20 cellular contexts compared by ENCODE assay signal in the genomic region with DNA sequence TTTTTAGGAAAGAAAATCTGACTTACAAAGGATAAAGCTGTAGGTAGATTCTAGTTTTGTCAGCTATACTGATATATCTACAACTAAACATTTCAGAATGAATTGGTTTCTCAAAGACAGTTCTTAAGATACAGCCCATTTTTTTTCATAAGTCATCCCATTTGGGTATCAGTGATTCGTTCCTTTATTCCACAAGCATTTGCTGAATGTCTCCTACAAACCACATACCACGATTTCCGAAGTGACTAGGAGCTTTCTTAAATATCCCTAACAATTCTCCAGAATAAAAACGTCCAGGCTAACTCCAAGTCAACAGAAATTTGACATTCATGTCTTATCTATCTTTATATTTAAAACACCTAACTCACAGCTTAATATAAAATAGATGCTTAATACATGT.
"Had no signal": no experiment of that assay in that cellular context is flagged by ENCODE, and none has a peak within 500 bp of the region (broad histone marks: within the 10 kb centered on the region; RNA-seq: fewer than 3 reads in every experiment).

No MANE protein-coding gene starts in this region.

- H3K27me3 ChIP-seq: esophagus muscularis mucosa, heart left ventricle, neutrophil, right lobe of liver, transverse colon had no signal

- H3K4me1 Mint-ChIP-seq: activated naive CD8-positive, alpha-beta T cell treated with anti-CD3 and anti-CD28 coated beads, Interleukin-2, amount 50 U/mL, for 24 hours; brain had no signal

- H3K4me1 ChIP-seq: esophagus muscularis mucosa, heart left ventricle, prostate gland, right lobe of liver, transverse colon had no signal

- H3K27me3 Mint-ChIP-seq: activated CD8-positive, alpha-beta memory T cell treated with anti-CD3 and anti-CD28 coated beads, Interleukin-2, amount 10 ng/mL, durations not matched to agents 7 days and 5 days; activated naive CD8-positive, alpha-beta T cell treated with anti-CD3 and anti-CD28 coated beads, Interleukin-2, amount 50 U/mL, for 24 hours; naive thymus-derived CD8-positive, alpha-beta T cell; stimulated activated naive B cell treated with anti-CD40 and anti-IgM and Interleukin-4, amounts not matched to agents 10 μg/mL and 1 μg/mL and 100 μg/mL, for 72 hours had no signal

- H3K4me3 ChIP-seq: esophagus muscularis mucosa, heart left ventricle, prostate gland, right lobe of liver, transverse colon had no signal

- H3K9me3 Mint-ChIP-seq: activated naive CD8-positive, alpha-beta T cell treated with anti-CD3 and anti-CD28 coated beads, Interleukin-2, amount 50 U/mL, for 24 hours; activated T-cell treated with anti-CD3 and anti-CD28 coated beads, Interleukin-2, amount 50 U/mL, for 4 hours; brain; naive thymus-derived CD8-positive, alpha-beta T cell; stimulated activated naive B cell treated with anti-CD40 and anti-IgM and Interleukin-4, amounts not matched to agents 10 μg/mL and 1 μg/mL and 100 μg/mL, for 72 hours; T-helper 2 cell treated with Interferon-gamma antibody and Interleukin-4, amounts not matched to agents 5 μg/mL and 100 μg/mL, for 36 hours had no signal

- H3K9me3 ChIP-seq: esophagus muscularis mucosa, heart left ventricle, neutrophil, prostate gland, right lobe of liver, transverse colon had no signal

- ATAC-seq: activated CD8-positive, alpha-beta memory T cell treated with anti-CD3 and anti-CD28 coated beads, Interleukin-2, amount 10 ng/mL, durations not matched to agents 7 days and 5 days; activated naive CD8-positive, alpha-beta T cell treated with anti-CD3 and anti-CD28 coated beads, Interleukin-2, amount 50 U/mL, for 24 hours; activated T-cell treated with anti-CD3 and anti-CD28 coated beads, Interleukin-2, amount 50 U/mL, for 4 hours; heart left ventricle; naive thymus-derived CD8-positive, alpha-beta T cell; right lobe of liver; stimulated activated naive B cell treated with anti-CD40 and anti-IgM and Interleukin-4, amounts not matched to agents 10 μg/mL and 1 μg/mL and 100 μg/mL, for 72 hours had no signal

- H3K27ac ChIP-seq: esophagus muscularis mucosa, heart left ventricle, neutrophil, prostate gland, right lobe of liver, transverse colon had no signal

- H3K4me3 Mint-ChIP-seq: activated CD8-positive, alpha-beta memory T cell treated with anti-CD3 and anti-CD28 coated beads, Interleukin-2, amount 10 ng/mL, durations not matched to agents 7 days and 5 days; activated naive CD8-positive, alpha-beta T cell treated with anti-CD3 and anti-CD28 coated beads, Interleukin-2, amount 50 U/mL, for 24 hours; activated T-cell treated with anti-CD3 and anti-CD28 coated beads, Interleukin-2, amount 50 U/mL, for 4 hours; brain; naive thymus-derived CD8-positive, alpha-beta T cell; stimulated activated naive B cell treated with anti-CD40 and anti-IgM and Interleukin-4, amounts not matched to agents 10 μg/mL and 1 μg/mL and 100 μg/mL, for 72 hours; T-helper 2 cell treated with Interferon-gamma antibody and Interleukin-4, amounts not matched to agents 5 μg/mL and 100 μg/mL, for 36 hours had no signal

- H3K27ac Mint-ChIP-seq: activated CD8-positive, alpha-beta memory T cell treated with anti-CD3 and anti-CD28 coated beads, Interleukin-2, amount 10 ng/mL, durations not matched to agents 7 days and 5 days; activated naive CD8-positive, alpha-beta T cell treated with anti-CD3 and anti-CD28 coated beads, Interleukin-2, amount 50 U/mL, for 24 hours; stimulated activated naive B cell treated with anti-CD40 and anti-IgM and Interleukin-4, amounts not matched to agents 10 μg/mL and 1 μg/mL and 100 μg/mL, for 72 hours; T-helper 2 cell treated with Interferon-gamma antibody and Interleukin-4, amounts not matched to agents 5 μg/mL and 100 μg/mL, for 36 hours had no signal

- DNase-seq: activated CD4-positive, alpha-beta T cell treated with anti-CD3 and anti-CD28 coated beads for 1 hour; activated CD4-positive, alpha-beta T cell treated with anti-CD3 and anti-CD28 coated beads, Interleukin-2, amount 50 U/mL, for 48 hours; activated CD8-positive, alpha-beta memory T cell treated with anti-CD3 and anti-CD28 coated beads, Interleukin-2, amount 10 ng/mL, durations not matched to agents 7 days and 5 days; activated gamma-delta T cell treated with Interleukin-2 at 50 U/mL for 16 hours; activated naive CD8-positive, alpha-beta T cell treated with anti-CD3 and anti-CD28 coated beads, Interleukin-2, amount 50 U/mL, for 24 hours; activated T-cell treated with anti-CD3 and anti-CD28 coated beads, Interleukin-2, amount 50 U/mL, for 4 hours; cerebellar nuclear complex; heart left ventricle; naive thymus-derived CD8-positive, alpha-beta T cell; right lobe of liver; stimulated activated CD4-positive, alpha-beta T cell treated with anti-CD3 and anti-CD28 coated beads, Interleukin-2, amount 100 ng/mL, for 24 hours; stimulated activated naive B cell treated with anti-CD40 and anti-IgM and Interleukin-4, amounts not matched to agents 10 μg/mL and 1 μg/mL and 100 μg/mL, for 72 hours; substantia nigra; SW 1271; transverse colon had no signal
